9 cellular contexts compared by ENCODE assay signal in genomic region chr7:47379629-47380324, GRCh38.
DNase-seq lines count a peak whose midpoint lies in the region; ATAC-seq, FAIRE-seq and TF ChIP-seq lines count a peak whose summit lies in the region.
"Had no signal": no experiment of that assay in that cellular context is flagged by ENCODE, and none has a peak within 500 bp of the region (broad histone marks: within the 10 kb centered on the region; RNA-seq: fewer than 3 reads in every experiment).

No MANE protein-coding gene starts in this region.

- POLR2A ChIA-PET in CD4-positive, alpha-beta memory T cell (lab: Charles Lee; ENCODE audit: partially characterized antibody) = no interaction called here

- H3K4me3 ChIP-seq in HUES6 (ENCODE audit: low read depth, low read length) (peak overlapping the region; percentile 2; the same call in 1 of the 2 replicates), thoracic aorta (peak overlapping the region; percentile 62)
- no peak overlapping the region for H3K4me3 ChIP-seq in CD4-positive, alpha-beta memory T cell (ENCODE audit: low read length in 2 of 2)

- no peak overlapping the region for H3K4me3 Mint-ChIP-seq in chondrocyte (ENCODE audit: unreplicated experiment)
- no peak overlapping the region for H3K4me3 Mint-ChIP-seq in effector memory CD8-positive, alpha-beta T cell
- no peak overlapping the region for H3K4me3 Mint-ChIP-seq in CD4-positive, alpha-beta memory T cell
- H3K4me3 Mint-ChIP-seq: naive B cell had no signal

- intact Hi-C loops in left colon (cut with DNase I, micrococcal nuclease) = no loop called here
- intact Hi-C loops in CD4-positive, alpha-beta memory T cell (cut with micrococcal nuclease) = no loop called here

- peak overlapping the region; percentile 80 for H3K27ac Mint-ChIP-seq in chondrocyte (ENCODE audit: unreplicated experiment)
- H3K27ac Mint-ChIP-seq in effector memory CD8-positive, alpha-beta T cell = no peak overlapping the region
- no peak overlapping the region for H3K27ac Mint-ChIP-seq in CD4-positive, alpha-beta memory T cell

- H3K27ac ChIP-seq in HUES6 (ENCODE audit: low read depth, low read length) (no peak overlapping the region), thoracic aorta (peak overlapping the region; percentile 30 to 65)
- no peak overlapping the region for H3K27ac ChIP-seq in CD4-positive, alpha-beta memory T cell (ENCODE audit: low read depth, low read length)

- H3K9me3 Mint-ChIP-seq in chondrocyte (ENCODE audit: low read depth) = no peaks in the 10 kb centered on the region
- peaks cover 0 to 16% of the 10 kb centered on the region in 2 donors for H3K9me3 Mint-ChIP-seq in effector memory CD8-positive, alpha-beta T cell
- peaks cover 0 to 4% (median 0%) of the 10 kb centered on the region in 8 donors for H3K9me3 Mint-ChIP-seq in CD4-positive, alpha-beta memory T cell
- H3K9me3 Mint-ChIP-seq: naive B cell had no signal

- H3K4me1 ChIP-seq in HUES6 (ENCODE audit: control insufficient read depth, insufficient read depth, low read length) (peaks cover 34% of the 10 kb centered on the region), thoracic aorta (ENCODE audit: control insufficient read depth in 1 of 2, low read depth in 2 of 2) (peaks cover 11 to 30% of the 10 kb centered on the region in 2 donors)
- no peaks in the 10 kb centered on the region for H3K4me1 ChIP-seq in CD4-positive, alpha-beta memory T cell (ENCODE audit: insufficient read depth, low read length)

- H3K9me3 ChIP-seq in HUES6 (ENCODE audit: control insufficient read depth, insufficient read depth, low read depth, low read length) (no peaks in the 10 kb centered on the region), thoracic aorta (no peaks in the 10 kb centered on the region)
- H3K9me3 ChIP-seq in CD4-positive, alpha-beta memory T cell (ENCODE audit: control insufficient read depth in 1 of 2, low read length in 2 of 2) = no peaks in the 10 kb centered on the region

- H3K27me3 ChIP-seq in HUES6 (ENCODE audit: control insufficient read depth, insufficient read depth, low read length) (no peaks in the 10 kb centered on the region), thoracic aorta (replicated peaks; ENCODE audit: insufficient read depth) (no peaks in the 10 kb centered on the region)
- no peaks in the 10 kb centered on the region for H3K27me3 ChIP-seq in CD4-positive, alpha-beta memory T cell (ENCODE audit: insufficient read depth, low read length)

- TF ChIP-seq CTCF in chondrocyte (IDR thresholded peaks at IDR 0.05) (peak; percentile 13), thoracic aorta (IDR thresholded peaks at IDR 0.05) (no peak)

- FAIRE-seq in GM12892 (lab: Jason Lieb, UNC) = no peak

- no peak for DNase-seq in chondrocyte (ENCODE audit: low spot score)
- peak; percentile 79 for DNase-seq in left colon
- DNase-seq in thoracic aorta (ENCODE audit: low spot score) = no peak
- no peak for DNase-seq in effector memory CD8-positive, alpha-beta T cell
- no peak for DNase-seq in CD4-positive, alpha-beta memory T cell
- DNase-seq in NCI-H524 treated with DMSO at 0.1 percent for 48 hours (lab: John Stamatoyannopoulos, UW) = no peak
- no peak for DNase-seq in GM12892 (ENCODE audit: insufficient read length)
- DNase-seq: naive B cell had no signal

- no peaks in the 10 kb centered on the region for H3K27me3 Mint-ChIP-seq in chondrocyte (ENCODE audit: low read depth)
- peaks cover 0 to 5% of the 10 kb centered on the region in 2 donors for H3K27me3 Mint-ChIP-seq in effector memory CD8-positive, alpha-beta T cell
- H3K27me3 Mint-ChIP-seq in CD4-positive, alpha-beta memory T cell = peaks cover 0 to 2% of the 10 kb centered on the region in 2 donors
- H3K27me3 Mint-ChIP-seq: naive B cell had no signal

- H3K4me1 Mint-ChIP-seq in chondrocyte (ENCODE audit: low read depth) = peaks cover 96% of the 10 kb centered on the region
- no peaks in the 10 kb centered on the region for H3K4me1 Mint-ChIP-seq in effector memory CD8-positive, alpha-beta T cell (ENCODE audit: low read depth in 2 of 2)
- no peaks in the 10 kb centered on the region for H3K4me1 Mint-ChIP-seq in CD4-positive, alpha-beta memory T cell

- H3K36me3 Mint-ChIP-seq in chondrocyte (ENCODE audit: low read depth) = peaks cover 36% of the 10 kb centered on the region
- H3K36me3 Mint-ChIP-seq in effector memory CD8-positive, alpha-beta T cell (ENCODE audit: insufficient read depth) = no peaks in the 10 kb centered on the region
- H3K36me3 Mint-ChIP-seq in CD4-positive, alpha-beta memory T cell = no peaks in the 10 kb centered on the region

- TF ChIP-seq POLR2A in GM12892 (IDR thresholded peaks at IDR 0.05; ENCODE audit: low read depth, low read length) = no peak

- ATAC-seq in left colon (peak; percentile 79), thoracic aorta (ENCODE audit: insufficient number of reproducible peaks, low FRiP score, low read depth) (no peak)
- no peak for ATAC-seq in effector memory CD8-positive, alpha-beta T cell (replicated peaks)

- H3K36me3 ChIP-seq in HUES6 (ENCODE audit: control insufficient read depth, insufficient read depth, low read length) (no peaks in the 10 kb centered on the region), thoracic aorta (no peaks in the 10 kb centered on the region)
- H3K36me3 ChIP-seq in CD4-positive, alpha-beta memory T cell (ENCODE audit: insufficient read depth, low read length) = no peaks in the 10 kb centered on the region

- peak overlapping the region; percentile 4 for H3K9ac ChIP-seq in HUES6 (ENCODE audit: low read length)

- CTCF ChIA-PET in CD4-positive, alpha-beta memory T cell (lab: Charles Lee; ENCODE audit: partially characterized antibody) = no interaction called here

Comparison
In these comparisons a context has a peak if more than half of its experiments do, and no peak if none do; other contexts are left out.
1. H3K27ac ChIP-seq: peak in thoracic aorta (2 of 2); none in HUES6 (single experiment) and CD4-positive, alpha-beta memory T cell (single experiment).
2. H3K4me3 ChIP-seq: peak in HUES6 (single experiment) and thoracic aorta (single experiment); none in CD4-positive, alpha-beta memory T cell (0 of 2).
3. DNase-seq: peak in left colon (2 of 2); none in chondrocyte (single experiment), thoracic aorta (single experiment), effector memory CD8-positive, alpha-beta T cell (0 of 3), CD4-positive, alpha-beta memory T cell (0 of 5), NCI-H524 treated with DMSO at 0.1 percent for 48 hours (single experiment) and GM12892 (single experiment).